Comparison of ENCODE assay signal across 22 cellular contexts in genomic region chr10:81213360-81213759, GRCh38.
DNase-seq lines count a peak whose midpoint lies in the region; ATAC-seq, FAIRE-seq and TF ChIP-seq lines count a peak whose summit lies in the region.
"Had no signal": no experiment of that assay in that cellular context is flagged by ENCODE, and none has a peak within 500 bp of the region (broad histone marks: within the 10 kb centered on the region; RNA-seq: fewer than 3 reads in every experiment).

No MANE protein-coding gene starts in this region.

- TF ChIP-seq CTCF in right lobe of liver (IDR thresholded peaks at IDR 0.05), result no peak
- TF ChIP-seq CTCF in HepG2 (CRISPR knock-in tag; IDR thresholded peaks at IDR 0.05), result no peak
- no peak for TF ChIP-seq CTCF in mesothelial cell of epicardium (IDR thresholded peaks at IDR 0.05; ENCODE audit: unreplicated experiment)
- no peak for TF ChIP-seq CTCF in thyroid gland (IDR thresholded peaks at IDR 0.05)

- H3K27ac ChIP-seq in right lobe of liver (no peak overlapping the region), HepG2 (ENCODE audit: extremely low read length, insufficient read depth, low read length) (no peak overlapping the region), thyroid gland (peak overlapping the region in 2 of 3 donors; percentile 9 to 70)
- H3K27ac ChIP-seq: 22Rv1; A549; BLaER1 treated with 17β-estradiol and CSF1 and Interleukin-3, amounts not matched to agents 10 nM and 100 nM; C4-2B had no signal

- no peak overlapping the region for H3K4me3 ChIP-seq in right lobe of liver
- no peak overlapping the region for H3K4me3 ChIP-seq in HepG2 (replicated peaks in 1 of 3; ENCODE audit: insufficient read depth in 1 of 3, low read depth in 2 of 3, low read length in 3 of 3)
- H3K4me3 ChIP-seq in thyroid gland (replicated peaks in 1 of 3), result no peak overlapping the region
- H3K4me3 ChIP-seq: A549; BLaER1 treated with 17β-estradiol and CSF1 and Interleukin-3, amounts not matched to agents 10 nM and 100 nM had no signal

- BruUV-seq in HepG2 (replicated peaks; lab: Mats Ljungman, UMichigan), result no TSS peak

- in situ Hi-C loops in HepG2 (cut with HindIII; ENCODE audit: extremely low pct_ligation_motif_present, low pct_unique_long_range_greater_than_20kb), result no loop called here

- DNase-seq in right lobe of liver, result peak in 2 of 3 donors; percentile 31 to 60
- no peak for DNase-seq in HepG2 (ENCODE audit: low spot score)
- no peak for DNase-seq in mesothelial cell of epicardium (ENCODE audit: low spot score in 2 of 2, unreplicated experiment in 2 of 2)
- DNase-seq in thyroid gland, result peak; percentile 54 to 57
- DNase-seq in activated CD4-positive, alpha-beta memory T cell treated with anti-CD3 and anti-CD28 coated beads, Interleukin-2, amount 10 ng/mL, durations not matched to agents 7 days and 5 days, result no peak
- DNase-seq: AML-193; Caco-2; Calu3; CD4-positive, alpha-beta T cell; CD8-positive, alpha-beta T cell; DMS79 treated with DMSO at 0.1 percent for 48 hours; GF-D8 had no signal

- WGBS in right lobe of liver (ENCODE audit: insufficient coverage, low coverage, low lambda C conversion rate, missing lambda C conversion rate), result 17% methylated on average over 1 of the region's 1 CpG
- 0% methylated on average over 1 of the region's 1 CpG for WGBS in HepG2 (ENCODE audit: low lambda C conversion rate)
- 18 to 26% methylated on average over 1 of the region's 1 CpG for WGBS in thyroid gland, 2 donors

- no peaks in the 10 kb centered on the region for H3K36me3 Mint-ChIP-seq in mesothelial cell of epicardium
- H3K36me3 Mint-ChIP-seq in activated CD4-positive, alpha-beta memory T cell treated with anti-CD3 and anti-CD28 coated beads, Interleukin-2, amount 10 ng/mL, durations not matched to agents 7 days and 5 days (ENCODE audit: low read depth), result no peaks in the 10 kb centered on the region
- H3K36me3 Mint-ChIP-seq: CD8-positive, alpha-beta T cell had no signal

- H3K4me1 Mint-ChIP-seq in mesothelial cell of epicardium, result peaks cover 10% of the 10 kb centered on the region
- no peaks in the 10 kb centered on the region for H3K4me1 Mint-ChIP-seq in activated CD4-positive, alpha-beta memory T cell treated with anti-CD3 and anti-CD28 coated beads, Interleukin-2, amount 10 ng/mL, durations not matched to agents 7 days and 5 days
- H3K4me1 Mint-ChIP-seq: B cell had no signal

- H4K20me1 ChIP-seq in HepG2 (ENCODE audit: insufficient read depth, low read length), result no peaks in the 10 kb centered on the region
- H4K20me1 ChIP-seq: BLaER1 treated with 17β-estradiol and CSF1 and Interleukin-3, amounts not matched to agents 10 nM and 100 nM had no signal

- H3K27me3 Mint-ChIP-seq in mesothelial cell of epicardium (ENCODE audit: low read depth), result no peaks in the 10 kb centered on the region
- H3K27me3 Mint-ChIP-seq in activated CD4-positive, alpha-beta memory T cell treated with anti-CD3 and anti-CD28 coated beads, Interleukin-2, amount 10 ng/mL, durations not matched to agents 7 days and 5 days, result no peaks in the 10 kb centered on the region
- H3K27me3 Mint-ChIP-seq: B cell; CD4-positive, alpha-beta T cell had no signal

- no peaks in the 10 kb centered on the region for H3K4me1 ChIP-seq in right lobe of liver
- H3K4me1 ChIP-seq in HepG2 (ENCODE audit: insufficient read depth, low read length), result no peaks in the 10 kb centered on the region
- peaks cover 0 to 7% of the 10 kb centered on the region in 2 donors for H3K4me1 ChIP-seq in thyroid gland
- H3K4me1 ChIP-seq: A549; BLaER1 treated with 17β-estradiol and CSF1 and Interleukin-3, amounts not matched to agents 10 nM and 100 nM; Caco-2 had no signal

- POLR2A ChIA-PET in HepG2 (lab: Yijun Ruan, JAX), result no interaction called here
- POLR2A ChIA-PET in activated CD4-positive, alpha-beta memory T cell treated with anti-CD3 and anti-CD28 coated beads, Interleukin-2, amount 10 ng/mL, durations not matched to agents 7 days and 5 days (lab: Charles Lee), result no interaction called here

- no peak for TF ChIP-seq RAD21 in HepG2 (CRISPR knock-in tag; IDR thresholded peaks at IDR 0.05)

- H3K27ac Mint-ChIP-seq in mesothelial cell of epicardium, result peak overlapping the region; percentile 8
- no peak overlapping the region for H3K27ac Mint-ChIP-seq in activated CD4-positive, alpha-beta memory T cell treated with anti-CD3 and anti-CD28 coated beads, Interleukin-2, amount 10 ng/mL, durations not matched to agents 7 days and 5 days
- H3K27ac Mint-ChIP-seq: B cell; CD4-positive, alpha-beta T cell; CD8-positive, alpha-beta T cell had no signal

- CTCF ChIA-PET in HepG2 (lab: Yijun Ruan, JAX; ENCODE audit: low intra/inter-chr PET ratio, low total read pairs), result no interaction called here
- CTCF ChIA-PET in activated CD4-positive, alpha-beta memory T cell treated with anti-CD3 and anti-CD28 coated beads, Interleukin-2, amount 10 ng/mL, durations not matched to agents 7 days and 5 days (lab: Charles Lee), result interaction anchor here (0.7 kb wide), 1 partner anchor 206 kb away, joined by 3 read pairs; no protein-coding TSS in a partner anchor

- H3K36me3 ChIP-seq in right lobe of liver (no peaks in the 10 kb centered on the region), HepG2 (replicated peaks in 1 of 2; ENCODE audit: control insufficient read depth in 1 of 2, insufficient read depth in 2 of 2, low read length in 2 of 2) (no peaks in the 10 kb centered on the region), thyroid gland (no peaks in the 10 kb centered on the region)
- H3K36me3 ChIP-seq: BLaER1 treated with 17β-estradiol and CSF1 and Interleukin-3, amounts not matched to agents 10 nM and 100 nM had no signal

- H3K4me3 Mint-ChIP-seq in mesothelial cell of epicardium, result no peak overlapping the region
- no peak overlapping the region for H3K4me3 Mint-ChIP-seq in activated CD4-positive, alpha-beta memory T cell treated with anti-CD3 and anti-CD28 coated beads, Interleukin-2, amount 10 ng/mL, durations not matched to agents 7 days and 5 days
- H3K4me3 Mint-ChIP-seq: B cell; CD4-positive, alpha-beta T cell; CD8-positive, alpha-beta T cell had no signal

- no peak for TF ChIP-seq POLR2A in right lobe of liver (IDR thresholded peaks at IDR 0.05)
- no peak for TF ChIP-seq POLR2A in HepG2 (IDR thresholded peaks at IDR 0.05; ENCODE audit: insufficient read depth in 1 of 2, low read depth in 2 of 2, low read length in 2 of 2)
- TF ChIP-seq POLR2A in thyroid gland (IDR thresholded peaks at IDR 0.05), result no peak

- H2AFZ ChIP-seq in HepG2 (ENCODE audit: low read length), result no peak overlapping the region

- TF ChIP-seq EP300 in HepG2 (IDR thresholded peaks at IDR 0.05; ENCODE audit: low read depth in 2 of 2, low read length in 2 of 2) (no peak), HepG2 (CRISPR knock-in tag; IDR thresholded peaks at IDR 0.05; ENCODE audit: borderline replicate concordance) (no peak)

- H3K9ac ChIP-seq in HepG2 (ENCODE audit: insufficient read depth, low read depth, low read length), result no peak overlapping the region
- H3K9ac ChIP-seq: BLaER1 treated with 17β-estradiol and CSF1 and Interleukin-3, amounts not matched to agents 10 nM and 100 nM had no signal

- H3K4me2 ChIP-seq in HepG2 (ENCODE audit: low read depth, low read length), result no peak overlapping the region
- H3K4me2 ChIP-seq: A549; BLaER1 treated with 17β-estradiol and CSF1 and Interleukin-3, amounts not matched to agents 10 nM and 100 nM had no signal

- ATAC-seq in right lobe of liver (peak in 3 of 4 donors; percentile 33 to 68 (median 65)), HepG2 (no peak), GM18502 (IDR thresholded peaks at IDR 0.05; ENCODE audit: poor library complexity, unreplicated experiment) (no peak)
- ATAC-seq: A549; CD8-positive, alpha-beta T cell had no signal

- intact Hi-C loops in right lobe of liver (cut with DNase I), result no loop called here
- intact Hi-C loops in HepG2 (cut with micrococcal nuclease; ENCODE audit: unreplicated experiment), result no loop called here
- intact Hi-C loops in thyroid gland (cut with DNase I), result no loop called here

- H3K27me3 ChIP-seq in right lobe of liver, result no peaks in the 10 kb centered on the region
- no peaks in the 10 kb centered on the region; a peak in 1 of 5 replicates for H3K27me3 ChIP-seq in HepG2 (ENCODE audit: control insufficient read depth in 1 of 2, insufficient read depth in 2 of 2, low read length in 2 of 2)
- H3K27me3 ChIP-seq in thyroid gland, result no peaks in the 10 kb centered on the region
- H3K27me3 ChIP-seq: BLaER1 treated with 17β-estradiol and CSF1 and Interleukin-3, amounts not matched to agents 10 nM and 100 nM had no signal

- H3K9me3 ChIP-seq in right lobe of liver (peaks cover 0 to under 1% (median 0%) of the 10 kb centered on the region in 4 donors), HepG2 (ENCODE audit: low read length) (peaks cover 70% of the 10 kb centered on the region), thyroid gland (no peaks in the 10 kb centered on the region)
- H3K9me3 ChIP-seq: A549; BLaER1 treated with 17β-estradiol and CSF1 and Interleukin-3, amounts not matched to agents 10 nM and 100 nM; Caco-2 had no signal

- no peak for FAIRE-seq in HepG2 (lab: Jason Lieb, UNC)
- FAIRE-seq: A549, D721Med, G401.6, GM12891, GM18507 had no signal

- no peaks in the 10 kb centered on the region for H3K9me3 Mint-ChIP-seq in mesothelial cell of epicardium
- no peaks in the 10 kb centered on the region for H3K9me3 Mint-ChIP-seq in activated CD4-positive, alpha-beta memory T cell treated with anti-CD3 and anti-CD28 coated beads, Interleukin-2, amount 10 ng/mL, durations not matched to agents 7 days and 5 days
- H3K9me3 Mint-ChIP-seq: CD8-positive, alpha-beta T cell had no signal

- no peaks in the 10 kb centered on the region for H3K79me2 ChIP-seq in HepG2 (ENCODE audit: insufficient read depth, low read length)

TF ChIP-seq in HepG2, 621 proteins besides CTCF, POLR2A, EP300 and RAD21 (continues in another document):
- TF ChIP-seq ZNF788 (CRISPR knock-in tag; IDR thresholded peaks at IDR 0.05; ENCODE audit: borderline replicate concordance) (no peak), ZNF414 (CRISPR knock-in tag; IDR thresholded peaks at IDR 0.05) (no peak), ZNF614 (CRISPR knock-in tag; IDR thresholded peaks at IDR 0.05; ENCODE audit: borderline replicate concordance) (no peak), ZNF292 (CRISPR knock-in tag; IDR thresholded peaks at IDR 0.05; ENCODE audit: borderline replicate concordance, low read depth) (no peak), BCL6 (CRISPR knock-in tag; IDR thresholded peaks at IDR 0.05) (no peak), SRY (CRISPR knock-in tag; IDR thresholded peaks at IDR 0.05) (no peak), MYC (CRISPR knock-in tag; IDR thresholded peaks at IDR 0.05; ENCODE audit: borderline replicate concordance) (no peak), HMGA1 (CRISPR knock-in tag; conservative IDR thresholded peaks at IDR 0.05) (no peak), ZFP41 (CRISPR knock-in tag; IDR thresholded peaks at IDR 0.05; ENCODE audit: borderline replicate concordance) (no peak), SAFB2 (CRISPR knock-in tag; IDR thresholded peaks at IDR 0.05; ENCODE audit: borderline replicate concordance, low read depth) (no peak)

Comparison
In these comparisons a context has a peak if more than half of its experiments do, and no peak if none do; other contexts are left out.
1. ATAC-seq: peak in right lobe of liver (3 of 4); none in HepG2 (single experiment) and GM18502 (single experiment).
2. DNase-seq: peak in right lobe of liver (2 of 3) and thyroid gland (2 of 2); none in HepG2 (single experiment), mesothelial cell of epicardium (0 of 2) and activated CD4-positive, alpha-beta memory T cell treated with anti-CD3 and anti-CD28 coated beads, Interleukin-2, amount 10 ng/mL, durations not matched to agents 7 days and 5 days (single experiment).
3. H3K27ac ChIP-seq: peak in thyroid gland (2 of 3); none in right lobe of liver (0 of 3) and HepG2 (single experiment).